Comparison of ENCODE assay signal across 8 cellular contexts in the genomic region with DNA sequence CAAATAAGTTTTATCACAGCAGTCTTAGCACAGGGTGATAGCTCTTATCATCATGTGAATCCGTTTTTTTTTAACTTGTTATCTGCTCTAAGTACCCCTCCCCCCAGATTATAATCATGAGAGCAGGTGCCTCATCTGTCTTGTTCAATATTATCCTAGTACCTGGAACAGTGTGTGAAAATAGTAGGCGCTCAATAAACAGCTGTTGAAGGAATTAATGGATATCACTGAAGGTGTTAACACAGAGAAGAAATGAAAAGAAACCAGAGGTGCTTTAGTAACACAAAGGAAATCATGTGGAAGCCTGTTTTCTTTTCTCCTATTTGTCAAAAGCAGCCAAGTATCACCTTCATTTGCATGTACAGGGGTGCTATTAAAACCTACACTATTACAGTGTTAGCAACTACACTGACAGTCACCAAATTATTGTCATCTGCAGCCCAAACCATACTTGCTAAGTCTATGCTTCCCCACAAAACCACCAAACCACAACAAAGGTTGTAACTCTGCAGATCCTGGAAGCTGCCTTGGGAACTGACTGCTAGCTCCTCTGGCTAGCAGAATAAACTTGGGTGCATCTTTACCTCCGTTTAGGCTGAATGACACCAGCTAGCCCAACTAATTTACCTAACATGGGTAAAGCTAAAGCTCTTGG. TPM values are rescaled to one million over a fixed set of nuclear protein-coding genes. Genes with fewer than 3 reads are reported as not detected.
DNase-seq lines count a peak whose midpoint lies in the region; ATAC-seq and TF ChIP-seq lines count a peak whose summit lies in the region.

No MANE protein-coding gene starts in this region.

- no peaks in the 10 kb centered on the region for H3K9me3 ChIP-seq in naive thymus-derived CD4-positive, alpha-beta T cell (ENCODE audit: control insufficient read depth in 2 of 3, low read length in 3 of 3)
- H3K9me3 ChIP-seq in adrenal gland (replicated peaks in 1 of 3): no peaks in the 10 kb centered on the region

- H3K27ac ChIP-seq in KMS-11 (peak overlapping the region; percentile 34; the same call in 1 of the 2 replicates), adrenal gland (no peak overlapping the region)
- H3K27ac ChIP-seq in naive thymus-derived CD4-positive, alpha-beta T cell (ENCODE audit: low read depth, low read length): peak overlapping the region; percentile 22

- no peak overlapping the region for H2AFZ ChIP-seq in KMS-11 (ENCODE audit: low read depth)

- peak overlapping the region; percentile 37 to 100 (median 71) for H3K4me3 Mint-ChIP-seq in naive thymus-derived CD4-positive, alpha-beta T cell

- no peaks in the 10 kb centered on the region for H4K20me1 ChIP-seq in KMS-11 (ENCODE audit: insufficient read depth)

- H3K4me1 Mint-ChIP-seq in naive thymus-derived CD4-positive, alpha-beta T cell: peaks cover 42 to 90% (median 80%) of the 10 kb centered on the region in 7 donors

- peak overlapping the region; percentile 71 for H3K4me2 ChIP-seq in KMS-11

- H3K9me3 Mint-ChIP-seq in naive thymus-derived CD4-positive, alpha-beta T cell: peaks cover 0 to 3% (median 0%) of the 10 kb centered on the region in 11 donors

- H3K4me1 ChIP-seq in KMS-11 (ENCODE audit: low read depth, poor library complexity, severe bottlenecking): peaks cover 52% of the 10 kb centered on the region
- H3K4me1 ChIP-seq in naive thymus-derived CD4-positive, alpha-beta T cell (ENCODE audit: control insufficient read depth in 2 of 2, insufficient read depth in 2 of 2, low read length in 2 of 2): peaks cover 40 to 62% of the 10 kb centered on the region in 2 donors
- H3K4me1 ChIP-seq in adrenal gland (replicated peaks in 1 of 2): peaks cover 25 to 45% of the 10 kb centered on the region in 2 donors

- TF ChIP-seq CTCF in KMS-11 (conservative IDR thresholded peaks at IDR 0.05; ENCODE audit: low read depth, low read length): no peak
- no peak for TF ChIP-seq CTCF in adrenal gland (IDR thresholded peaks at IDR 0.05)

- H3K36me3 Mint-ChIP-seq in naive thymus-derived CD4-positive, alpha-beta T cell: peaks cover 12 to 41% (median 27%) of the 10 kb centered on the region in 5 donors

- H3K9ac ChIP-seq in KMS-11: no peak overlapping the region

- H3K27me3 ChIP-seq in KMS-11 (ENCODE audit: insufficient read depth, low read depth) (no peaks in the 10 kb centered on the region), adrenal gland (no peaks in the 10 kb centered on the region)
- no peaks in the 10 kb centered on the region for H3K27me3 ChIP-seq in naive thymus-derived CD4-positive, alpha-beta T cell (ENCODE audit: control insufficient read depth in 2 of 2, insufficient read depth in 2 of 2, low read length in 2 of 2)

- CTCF ChIA-PET in naive thymus-derived CD4-positive, alpha-beta T cell (lab: Charles Lee): interaction anchor here (0.6 to 1.5 kb wide), 3 partner anchors 31 to 289 kb away, joined by 3 read pairs; no protein-coding TSS in a partner anchor

- H3K4me3 ChIP-seq in KMS-11 (IDR thresholded peaks at IDR 0.05; ENCODE audit: insufficient read depth, low read depth, low read length) (peak overlapping the region; percentile 30), adrenal gland (no peak overlapping the region)
- peak overlapping the region; percentile 8 for H3K4me3 ChIP-seq in naive thymus-derived CD4-positive, alpha-beta T cell (ENCODE audit: low read length)

- intact Hi-C loops in naive thymus-derived CD4-positive, alpha-beta T cell (cut with micrococcal nuclease): loop anchor here (2.0 to 5.0 kb wide), 2 partner anchors 23 to 1513 kb away; partner anchors contain the start of gene RAF1 (in 1 of the 2)
- intact Hi-C loops in adrenal gland (cut with DNase I): loop anchor here in 1 of 2 donors (10.0 kb wide), 1 partner anchor 51 kb away; the partner anchor contains the start of genes CHCHD4 and TMEM43
- intact Hi-C loops in cardiac septum (cut with DNase I): loop anchor here (5.0 kb wide), 1 partner anchor 477 kb away; the partner anchor contains the start of gene CCDC174

- TF ChIP-seq POLR2A in adrenal gland (IDR thresholded peaks at IDR 0.05): no peak

- H3K79me2 ChIP-seq in KMS-11 (ENCODE audit: insufficient read depth, low read depth): peaks cover 21% of the 10 kb centered on the region

- H3K36me3 ChIP-seq in KMS-11 (ENCODE audit: insufficient read depth) (no peaks in the 10 kb centered on the region), adrenal gland (replicated peaks in 1 of 2) (peaks cover 0 to 21% of the 10 kb centered on the region in 2 donors)
- H3K36me3 ChIP-seq in naive thymus-derived CD4-positive, alpha-beta T cell (ENCODE audit: control insufficient read depth in 2 of 3, insufficient read depth in 3 of 3, low read length in 3 of 3): peaks cover 8 to 26% (median 15%) of the 10 kb centered on the region in 3 experiments

- POLR2A ChIA-PET in naive thymus-derived CD4-positive, alpha-beta T cell (lab: Charles Lee): interaction anchor here (1.0 to 3.0 kb wide), 11 partner anchors 8 to 476 kb away, joined by 3 to 22 read pairs (median 5); partner anchors contain the start of genes CCDC174, CHCHD4 and TMEM43

- DNase-seq in GM04504 (ENCODE audit: low read depth) (peak; percentile 28), adrenal gland (no peak), cardiac septum (ENCODE audit: low spot score) (no peak), NCI-H2227 (lab: John Stamatoyannopoulos, UW; ENCODE audit: unreplicated experiment) (no peak), NCI-H1436 (lab: John Stamatoyannopoulos, UW) (no peak)
- peak; percentile 20 for DNase-seq in activated CD8-positive, alpha-beta memory T cell treated with anti-CD3 and anti-CD28 coated beads, Interleukin-2, amount 50 U/mL, for 24 hours (ENCODE audit: extremely low read depth)
- DNase-seq in naive thymus-derived CD4-positive, alpha-beta T cell: peak in 8 of 9 donors; percentile 61 to 84 (median 80)

- H3K27ac Mint-ChIP-seq in naive thymus-derived CD4-positive, alpha-beta T cell: peak overlapping the region; percentile 67 to 99 (median 83)

- ATAC-seq in naive thymus-derived CD4-positive, alpha-beta T cell: peak; percentile 39

- H3K27me3 Mint-ChIP-seq in naive thymus-derived CD4-positive, alpha-beta T cell: peaks cover 0 to 2% (median 0%) of the 10 kb centered on the region in 5 donors

- 65 to 70% (median 67%) methylated on average over 3 of the region's 3 CpGs for WGBS in adrenal gland, 4 donors

RNA-seq across cellular contexts. Expression of gene XPC, which starts 2.9 kb away (rescaled TPM):
- total RNA-seq in naive thymus-derived CD4-positive, alpha-beta T cell: 10 to 100 TPM; 56.3 to 94.8 (median 78.1) TPM
- polyA plus RNA-seq in naive thymus-derived CD4-positive, alpha-beta T cell: 10 to 100 TPM; 50.0 to 54.2 TPM
- total RNA-seq in adrenal gland (10 to 100 TPM; 15.6 to 66.5 (median 34.7) TPM), cardiac septum (16.7 TPM)
- 10 to 100 TPM; 20.4 to 30.7 (median 21.2) TPM for polyA plus RNA-seq in adrenal gland

RNA-seq across cellular contexts. Expression of gene LSM3, which starts 3.1 kb away (rescaled TPM):
- 10 to 100 TPM in 1 of 5 experiments, 1 to 10 TPM in 4; 6.0 to 14.1 (median 8.0) TPM for total RNA-seq in naive thymus-derived CD4-positive, alpha-beta T cell
- polyA plus RNA-seq in naive thymus-derived CD4-positive, alpha-beta T cell: 10 to 100 TPM; 10.5 to 26.2 TPM
- total RNA-seq in adrenal gland (10 to 100 TPM in 3 of 8 donors, 1 to 10 TPM in 5; 5.8 to 13.8 (median 9.5) TPM), cardiac septum (13.2 TPM)
- polyA plus RNA-seq in adrenal gland: 10 to 100 TPM in 1 of 3 donors, 1 to 10 TPM in 2; 4.1 to 25.8 (median 6.1) TPM

RNA-seq across cellular contexts. Expression of gene TMEM43, which starts 50.7 kb away (rescaled TPM):
- total RNA-seq in naive thymus-derived CD4-positive, alpha-beta T cell: 10 to 100 TPM; 30.1 to 54.8 (median 46.5) TPM
- 10 to 100 TPM; 55.6 to 55.8 TPM for polyA plus RNA-seq in naive thymus-derived CD4-positive, alpha-beta T cell
- total RNA-seq in adrenal gland (10 to 100 TPM; 52.4 to 79.1 (median 59.1) TPM), cardiac septum (62.0 TPM)
- 10 to 100 TPM; 40.0 to 50.4 (median 41.5) TPM for polyA plus RNA-seq in adrenal gland

RNA-seq across cellular contexts. Expression of gene CHCHD4, which starts 50.8 kb away (rescaled TPM):
- total RNA-seq in naive thymus-derived CD4-positive, alpha-beta T cell: 10 to 100 TPM in 1 of 5 experiments, 1 to 10 TPM in 4; 3.3 to 14.1 (median 8.4) TPM
- polyA plus RNA-seq in naive thymus-derived CD4-positive, alpha-beta T cell: 10 to 100 TPM in 1 of 2 donors, 1 to 10 TPM in 1; 9.8 to 12.6 TPM
- 10 to 100 TPM; 10.2 to 25.2 (median 17.6) TPM for total RNA-seq in adrenal gland
- polyA plus RNA-seq in adrenal gland: 10 to 100 TPM; 10.1 to 39.0 (median 11.7) TPM
- 23.0 TPM for total RNA-seq in cardiac septum

Comparison
In these comparisons a context has a peak if more than half of its experiments do, and no peak if none do; other contexts are left out.
1. DNase-seq: peak in GM04504 (single experiment), activated CD8-positive, alpha-beta memory T cell treated with anti-CD3 and anti-CD28 coated beads, Interleukin-2, amount 50 U/mL, for 24 hours (single experiment) and naive thymus-derived CD4-positive, alpha-beta T cell (8 of 9); none in adrenal gland (0 of 7), cardiac septum (single experiment), NCI-H2227 (single experiment) and NCI-H1436 (single experiment).
2. H3K27ac ChIP-seq: peak in KMS-11 (single experiment) and naive thymus-derived CD4-positive, alpha-beta T cell (single experiment); none in adrenal gland (0 of 5).
3. H3K4me3 ChIP-seq: peak in KMS-11 (single experiment) and naive thymus-derived CD4-positive, alpha-beta T cell (single experiment); none in adrenal gland (0 of 4).